13 cellular contexts compared by ENCODE assay signal in genomic region chr19:1417681-1418493, GRCh38. TPM values are rescaled to one million over a fixed set of nuclear protein-coding genes. Genes with fewer than 3 reads are reported as not detected.
DNase-seq lines count a peak whose midpoint lies in the region; ATAC-seq and TF ChIP-seq lines count a peak whose summit lies in the region.
"Had no signal": no experiment of that assay in that cellular context is flagged by ENCODE, and none has a peak within 500 bp of the region (broad histone marks: within the 10 kb centered on the region; RNA-seq: fewer than 3 reads in every experiment).

No MANE protein-coding gene starts in this region.

- no peak overlapping the region for H3K4me3 Mint-ChIP-seq in central memory CD8-positive, alpha-beta T cell

- no peak for TF ChIP-seq CTCF in RWPE1 (conservative IDR thresholded peaks at IDR 0.05; ENCODE audit: low read depth)
- TF ChIP-seq CTCF in right lobe of liver (IDR thresholded peaks at IDR 0.05), result no peak

- no peak overlapping the region for H3K4me3 ChIP-seq in right lobe of liver
- H3K4me3 ChIP-seq in effector memory CD4-positive, alpha-beta T cell (ENCODE audit: insufficient read depth, low read depth, low read length, poor library complexity, severe bottlenecking), result no peak overlapping the region

- no peaks in the 10 kb centered on the region for H3K27me3 ChIP-seq in right lobe of liver
- H3K27me3 ChIP-seq in effector memory CD4-positive, alpha-beta T cell (replicated peaks; ENCODE audit: control insufficient read depth, insufficient read depth, low read length, poor library complexity, severe bottlenecking), result no peaks in the 10 kb centered on the region

- H3K36me3 Mint-ChIP-seq in central memory CD8-positive, alpha-beta T cell (ENCODE audit: insufficient read depth), result peaks cover 67% of the 10 kb centered on the region

- H3K4me1 ChIP-seq in right lobe of liver, result peaks cover 0 to 51% (median 20%) of the 10 kb centered on the region in 4 donors
- H3K4me1 ChIP-seq in effector memory CD4-positive, alpha-beta T cell (ENCODE audit: control insufficient read depth, insufficient read depth, low read length, poor library complexity, severe bottlenecking), result peaks cover 22% of the 10 kb centered on the region

- H3K9me3 Mint-ChIP-seq in central memory CD8-positive, alpha-beta T cell, result no peaks in the 10 kb centered on the region

- no peaks in the 10 kb centered on the region for H3K9me3 ChIP-seq in right lobe of liver
- no peaks in the 10 kb centered on the region for H3K9me3 ChIP-seq in effector memory CD4-positive, alpha-beta T cell (ENCODE audit: control insufficient read depth, low read length)

- H3K27me3 Mint-ChIP-seq in central memory CD8-positive, alpha-beta T cell, result no peaks in the 10 kb centered on the region

- 49% methylated on average over 23 of the region's 30 CpGs for WGBS in right lobe of liver (ENCODE audit: insufficient coverage, low coverage, low lambda C conversion rate, missing lambda C conversion rate)

- peak overlapping the region; percentile 96 for H3K27ac ChIP-seq in RWPE1
- peak overlapping the region in 2 of 3 donors; percentile 21 to 56 for H3K27ac ChIP-seq in right lobe of liver
- H3K27ac ChIP-seq in substantia nigra (ENCODE audit: low read depth, low read length, poor library complexity, severe bottlenecking), result peak overlapping the region; percentile 40
- H3K27ac ChIP-seq in effector memory CD4-positive, alpha-beta T cell (ENCODE audit: insufficient read depth, low read length, poor library complexity, severe bottlenecking), result no peak overlapping the region

- no peak for TF ChIP-seq POLR2A in right lobe of liver (IDR thresholded peaks at IDR 0.05)

- CTCF ChIA-PET in RWPE1 (lab: Yijun Ruan, JAX), result no interaction called here

- H3K36me3 ChIP-seq in right lobe of liver, result peaks cover 0 to 37% (median 18%) of the 10 kb centered on the region in 4 donors
- peaks cover 63% of the 10 kb centered on the region for H3K36me3 ChIP-seq in effector memory CD4-positive, alpha-beta T cell (ENCODE audit: control insufficient read depth, insufficient read depth, low read length)

- no peak for DNase-seq in RWPE1 (ENCODE audit: low spot score)
- DNase-seq in central memory CD8-positive, alpha-beta T cell (ENCODE audit: low spot score in 2 of 2), result no peak
- DNase-seq in right lobe of liver, result peak in 1 of 3 donors; percentile 56
- peak in 7 of 49 donors; percentile 8 to 45 (median 29) for DNase-seq in substantia nigra (lab: John Stamatoyannopoulos, UW)
- DNase-seq in activated CD4-positive, alpha-beta T cell treated with anti-CD3 and anti-CD28 coated beads, Interleukin-2, amount 50 U/mL, for 1 hour, result no peak
- DNase-seq in effector memory CD4-positive, alpha-beta T cell, result no peak
- DNase-seq in EL, result no peak
- DNase-seq: activated CD4-positive, alpha-beta T cell treated with anti-CD3 and anti-CD28 coated beads for 1 hour; activated gamma-delta T cell treated with Interleukin-2 at 50 U/mL for 16 hours; DMS 273 treated with DMSO at 0.1 percent for 48 hours; effector CD4-positive, alpha-beta T cell; NCI-H510A treated with DMSO at 0.1 percent for 48 hours; SHP77 had no signal

- no peak for ATAC-seq in central memory CD8-positive, alpha-beta T cell (replicated peaks; ENCODE audit: extremely low read depth, poor library complexity, severe bottlenecking)
- peak; percentile 4 to 27 (median 26) for ATAC-seq in right lobe of liver

- intact Hi-C loops in right lobe of liver (cut with DNase I), result no loop called here

- peaks cover 39% of the 10 kb centered on the region for H3K4me1 Mint-ChIP-seq in central memory CD8-positive, alpha-beta T cell

- H3K27ac Mint-ChIP-seq in central memory CD8-positive, alpha-beta T cell (ENCODE audit: low read depth), result peak overlapping the region; percentile 65

- POLR2A ChIA-PET in RWPE1 (lab: Yijun Ruan, JAX; ENCODE audit: low non-redundant PET), result interaction anchor here (0.6 kb wide), 1 partner anchor 734 kb away, joined by 17 read pairs; no protein-coding TSS in a partner anchor

RNA-seq across cellular contexts. Expression of gene DAZAP1, which starts 10.5 kb away (rescaled TPM):
- 10 to 100 TPM; 22.3 to 50.9 (median 42.2) TPM for total RNA-seq in right lobe of liver

RNA-seq across cellular contexts. Expression of gene GAMT, which starts 16.5 kb away (rescaled TPM):
- 100 to 1,000 TPM; 151 to 380 (median 221) TPM for total RNA-seq in right lobe of liver

RNA-seq across cellular contexts. Expression of gene RPS15, which starts 20.3 kb away (rescaled TPM):
- total RNA-seq in right lobe of liver, result 1,000 to 10,000 TPM in 2 of 6 experiments, 100 to 1,000 TPM in 4; 334 to 1,615 (median 355) TPM

RNA-seq across cellular contexts. Expression of gene APC2, which starts 32.0 kb away (rescaled TPM):
- under 1 TPM in 3 of 6 experiments, not detected in 3; 0.06 to 0.13 (median 0.06) TPM for total RNA-seq in right lobe of liver

RNA-seq across cellular contexts. Expression of gene NDUFS7, which starts 34.2 kb away (rescaled TPM):
- total RNA-seq in right lobe of liver, result 100 to 1,000 TPM in 2 of 6 experiments, 10 to 100 TPM in 4; 70.1 to 210 (median 85.0) TPM
